Comparison of ENCODE assay signal across 11 cellular contexts in the genomic region with DNA sequence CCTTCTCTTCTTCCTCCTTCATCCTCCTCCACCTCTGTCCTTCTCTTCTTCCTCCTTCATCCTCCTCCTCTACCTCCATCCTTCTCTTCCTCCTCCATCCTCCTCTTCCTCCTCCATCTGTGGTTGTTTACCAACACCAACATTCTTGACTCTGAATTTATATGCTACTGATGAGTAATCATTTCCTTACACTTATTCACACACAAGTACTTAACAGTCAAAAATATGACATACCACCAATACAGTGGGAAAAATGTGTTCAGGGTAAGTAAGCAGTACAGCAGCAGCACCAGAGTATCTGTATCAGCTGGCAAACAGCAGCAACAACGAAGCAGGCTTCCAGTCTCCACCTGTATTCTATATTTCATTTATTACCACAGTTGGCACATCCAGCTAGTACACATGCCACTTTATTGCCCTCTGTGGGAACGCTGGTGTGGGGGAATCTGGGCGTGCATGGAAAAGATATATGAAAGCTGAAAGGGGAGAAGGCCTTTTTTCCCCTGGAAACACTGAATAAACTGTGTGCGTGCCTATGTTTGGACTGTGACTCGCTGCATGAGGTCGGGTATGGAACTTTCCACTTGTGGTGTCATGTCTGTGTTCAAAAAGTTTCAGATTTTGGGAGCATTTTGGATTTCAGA. TPM values are rescaled to one million over a fixed set of nuclear protein-coding genes. Genes with fewer than 3 reads are reported as not detected.
DNase-seq lines count a peak whose midpoint lies in the region; ATAC-seq and TF ChIP-seq lines count a peak whose summit lies in the region.
"Had no signal": no experiment of that assay in that cellular context is flagged by ENCODE, and none has a peak within 500 bp of the region (broad histone marks: within the 10 kb centered on the region; RNA-seq: fewer than 3 reads in every experiment).

No MANE protein-coding gene starts in this region.

- peaks cover 12% of the 10 kb centered on the region for H3K4me1 Mint-ChIP-seq in Caco-2 (ENCODE audit: low read depth, unreplicated experiment)

- H3K79me2 ChIP-seq in PC-9 (ENCODE audit: low read depth) = peaks cover 29% of the 10 kb centered on the region
- H3K79me2 ChIP-seq in mammary epithelial cell (ENCODE audit: insufficient read depth, low read length) = peaks cover 53% of the 10 kb centered on the region

- H4K20me1 ChIP-seq in PC-9 (ENCODE audit: insufficient read depth) (no peaks in the 10 kb centered on the region), mammary epithelial cell (ENCODE audit: insufficient read depth, low read length) (no peaks in the 10 kb centered on the region)

- H3K9me2 ChIP-seq in PC-9 (ENCODE audit: insufficient read depth) = no peaks in the 10 kb centered on the region

- H3K36me3 ChIP-seq in Caco-2 (ENCODE audit: control insufficient read depth, insufficient read depth, low read length) = 0 out of 2 replicates have a peak, but pooled peaks cover 1% of the 10 kb centered on the region
- H3K36me3 ChIP-seq in PC-9 (ENCODE audit: low read depth) = peaks cover 31% of the 10 kb centered on the region
- H3K36me3 ChIP-seq in mammary epithelial cell (ENCODE audit: insufficient read depth, low read length) = peaks cover 27% of the 10 kb centered on the region
- H3K36me3 ChIP-seq in mucosa of descending colon (ENCODE audit: low read depth) = no peaks in the 10 kb centered on the region

- ATAC-seq in mucosa of descending colon (peak; percentile 76), HG03196 (IDR thresholded peaks at IDR 0.05; ENCODE audit: unreplicated experiment) (no peak)

- H3K4me3 ChIP-seq in Caco-2 (ENCODE audit: low read depth, low read length) (no peak overlapping the region), PC-9 (no peak overlapping the region), mammary epithelial cell (replicated peaks in 1 of 3; ENCODE audit: insufficient read depth in 1 of 3, low read depth in 2 of 3, low read length in 3 of 3) (no peak overlapping the region), mucosa of descending colon (no peak overlapping the region)

- WGBS in mammary epithelial cell (ENCODE audit: low coverage, missing lambda C conversion rate) = 71% methylated on average over 6 of the region's 6 CpGs

- no peaks in the 10 kb centered on the region for H3K9me3 Mint-ChIP-seq in Caco-2 (ENCODE audit: unreplicated experiment)
- H3K9me3 Mint-ChIP-seq: memory B cell had no signal

- TF ChIP-seq CTCF in Caco-2 (IDR thresholded peaks at IDR 0.05; ENCODE audit: insufficient read depth in 1 of 2, low read depth in 1 of 2, low read length in 1 of 2, severe bottlenecking in 1 of 2, unreplicated experiment in 1 of 2) = no peak
- no peak for TF ChIP-seq CTCF in PC-9 (conservative IDR thresholded peaks at IDR 0.05)
- no peak for TF ChIP-seq CTCF in mammary epithelial cell (conservative IDR thresholded peaks at IDR 0.05 in 1 of 2, IDR thresholded peaks at IDR 0.05 in 1 of 2; ENCODE audit: extremely low read depth in 1 of 2, insufficient read depth in 1 of 2, low read depth in 1 of 2, low read length in 2 of 2)
- TF ChIP-seq CTCF in mucosa of descending colon (IDR thresholded peaks at IDR 0.05) = no peak

- CTCF ChIA-PET in Caco-2 (lab: Charles Lee) (interaction anchor here (0.6 kb wide), 1 partner anchor 16 kb away, joined by 4 read pairs; no protein-coding TSS in a partner anchor), PC-9 (lab: Charles Lee) (no interaction called here), mammary epithelial cell (lab: Charles Lee; ENCODE audit: low non-redundant PET) (interaction anchor here (0.5 kb wide), 1 partner anchor 81 kb away, joined by 9 read pairs; no protein-coding TSS in a partner anchor)

- H2AFZ ChIP-seq in PC-9 (no peak overlapping the region), mammary epithelial cell (ENCODE audit: low read depth, low read length) (no peak overlapping the region)

- intact Hi-C loops in Caco-2 (cut with micrococcal nuclease; ENCODE audit: unreplicated experiment) (no loop called here), PC-9 (cut with micrococcal nuclease; ENCODE audit: unreplicated experiment) (no loop called here), mammary epithelial cell (cut with micrococcal nuclease) (no loop called here), mucosa of descending colon (cut with DNase I, micrococcal nuclease) (no loop called here)

- peak overlapping the region; percentile 15 for H3K9ac ChIP-seq in mammary epithelial cell (ENCODE audit: insufficient read depth, low read length)

- no peak overlapping the region for H3K4me2 ChIP-seq in PC-9
- no peak overlapping the region for H3K4me2 ChIP-seq in mammary epithelial cell (ENCODE audit: insufficient read depth, low read depth, low read length)

- H3F3A ChIP-seq in PC-9 (ENCODE audit: insufficient read depth, low read depth) = peaks cover 11% of the 10 kb centered on the region

- peaks cover 27% of the 10 kb centered on the region for H3K36me3 Mint-ChIP-seq in Caco-2 (ENCODE audit: insufficient read depth, unreplicated experiment)

- no peaks in the 10 kb centered on the region for H3K27me3 Mint-ChIP-seq in Caco-2 (ENCODE audit: insufficient read depth, unreplicated experiment)
- H3K27me3 Mint-ChIP-seq: memory B cell had no signal

- H3K4me3 Mint-ChIP-seq in Caco-2 (ENCODE audit: unreplicated experiment) = no peak overlapping the region
- H3K4me3 Mint-ChIP-seq: memory B cell had no signal

- in situ Hi-C loops in mammary epithelial cell (cut with MboI; ENCODE audit: low sequenced_read_pairs in 2 of 2) = no loop called here

- H3K27me3 ChIP-seq in Caco-2 (replicated peaks; ENCODE audit: control insufficient read depth, insufficient read depth, low read length) (no peaks in the 10 kb centered on the region), PC-9 (ENCODE audit: insufficient read depth, low read depth) (no peaks in the 10 kb centered on the region), mammary epithelial cell (ENCODE audit: insufficient read depth, low read length) (no peaks in the 10 kb centered on the region)

- dilution Hi-C loops in mammary epithelial cell (cut with HindIII; ENCODE audit: low sequenced_read_pairs) = no loop called here

- no TSS peak for BruUV-seq in Caco-2 (replicated peaks; lab: Mats Ljungman, UMichigan)
- no TSS peak for BruUV-seq in PC-9 (replicated peaks; lab: Mats Ljungman, UMichigan)
- BruUV-seq in mammary epithelial cell (replicated peaks; lab: Mats Ljungman, UMichigan) = no TSS peak

- H3K27ac Mint-ChIP-seq in Caco-2 (ENCODE audit: unreplicated experiment) = peak overlapping the region; percentile 37
- H3K27ac Mint-ChIP-seq: memory B cell had no signal

- H3K27ac ChIP-seq in PC-9 = peak overlapping the region; percentile 31; the same call in 1 of the 2 replicates
- H3K27ac ChIP-seq in mammary epithelial cell (ENCODE audit: insufficient read depth, low read depth, low read length) = peak overlapping the region; percentile 12
- H3K27ac ChIP-seq: WERI-Rb-1 had no signal

- H3K9me3 ChIP-seq in Caco-2 (no peaks in the 10 kb centered on the region), PC-9 (ENCODE audit: insufficient read depth, low read depth) (no peaks in the 10 kb centered on the region), mammary epithelial cell (replicated peaks; ENCODE audit: insufficient read depth, low read length) (no peaks in the 10 kb centered on the region), mucosa of descending colon (no peaks in the 10 kb centered on the region)

- H3K4me1 ChIP-seq in Caco-2 (peaks cover 12% of the 10 kb centered on the region), PC-9 (replicated peaks; ENCODE audit: insufficient read depth) (peaks cover 30% of the 10 kb centered on the region), mammary epithelial cell (ENCODE audit: insufficient read depth, low read length) (peaks cover 18% of the 10 kb centered on the region), mucosa of descending colon (ENCODE audit: low read depth) (peaks cover 3% of the 10 kb centered on the region)

- POLR2A ChIA-PET in Caco-2 (lab: Charles Lee) = no interaction called here
- POLR2A ChIA-PET in PC-9 (lab: Charles Lee; ENCODE audit: unreplicated experiment) = interaction anchor here (0.6 kb wide), 1 partner anchor 9 kb away, joined by 8 read pairs; no protein-coding TSS in a partner anchor

- no peak for DNase-seq in Caco-2
- no peak for DNase-seq in PC-9
- DNase-seq in mammary epithelial cell = peak; percentile 48
- no peak for DNase-seq in mucosa of descending colon
- DNase-seq in NK-92 treated with Interleukin-12 subunit alpha and Interleukin-12 subunit beta, amount 100 ng/mL, for 24 hours (lab: John Stamatoyannopoulos, UW) = no peak
- no peak for DNase-seq in NCI-H1436 treated with DMSO at 0.1 percent for 48 hours (lab: John Stamatoyannopoulos, UW)
- no peak for DNase-seq in HT-29 (ENCODE audit: low spot score)
- DNase-seq: NCI-H446, WERI-Rb-1 had no signal

RNA-seq across cellular contexts. Expression of a gene that starts 16.0 kb away (rescaled TPM):
- total RNA-seq in Caco-2 (2022) (69.3 and 73.9 TPM in 2 replicates), PC-9 (2021) (63.1 and 76.7 TPM in 2 replicates), mammary epithelial cell (10 to 100 TPM; 40.2 to 47.6 TPM), mucosa of descending colon (10 to 100 TPM; 38.6 to 49.0 (median 42.4) TPM)
- 25.3 TPM for polyA plus RNA-seq in mammary epithelial cell
- polyA minus RNA-seq in mammary epithelial cell = 11.7 TPM
- total RNA-seq in HT-29 (2014; rRNA removed; shearing (Covaris generic)) = 38.5 and 41.3 TPM in 2 replicates

RNA-seq across cellular contexts. Expression of a gene that starts 25.4 kb away (rescaled TPM):
- total RNA-seq in Caco-2 (2022) (0.14 and 0.79 TPM in 2 replicates), PC-9 (2021) (0.30 and 1.2 TPM in 2 replicates), mammary epithelial cell (1 to 10 TPM; 1.2 to 1.3 TPM), mucosa of descending colon (1 to 10 TPM in 1 of 3 donors, under 1 TPM in 2; 0.73 to 1.3 (median 0.93) TPM)
- polyA plus RNA-seq in mammary epithelial cell = 0.06 TPM
- not detected for polyA minus RNA-seq in mammary epithelial cell
- total RNA-seq in HT-29 (2014; rRNA removed; shearing (Covaris generic)) = not detected in 2 replicates
